ENCODE assay signal across 8 cellular contexts in the genomic region with DNA sequence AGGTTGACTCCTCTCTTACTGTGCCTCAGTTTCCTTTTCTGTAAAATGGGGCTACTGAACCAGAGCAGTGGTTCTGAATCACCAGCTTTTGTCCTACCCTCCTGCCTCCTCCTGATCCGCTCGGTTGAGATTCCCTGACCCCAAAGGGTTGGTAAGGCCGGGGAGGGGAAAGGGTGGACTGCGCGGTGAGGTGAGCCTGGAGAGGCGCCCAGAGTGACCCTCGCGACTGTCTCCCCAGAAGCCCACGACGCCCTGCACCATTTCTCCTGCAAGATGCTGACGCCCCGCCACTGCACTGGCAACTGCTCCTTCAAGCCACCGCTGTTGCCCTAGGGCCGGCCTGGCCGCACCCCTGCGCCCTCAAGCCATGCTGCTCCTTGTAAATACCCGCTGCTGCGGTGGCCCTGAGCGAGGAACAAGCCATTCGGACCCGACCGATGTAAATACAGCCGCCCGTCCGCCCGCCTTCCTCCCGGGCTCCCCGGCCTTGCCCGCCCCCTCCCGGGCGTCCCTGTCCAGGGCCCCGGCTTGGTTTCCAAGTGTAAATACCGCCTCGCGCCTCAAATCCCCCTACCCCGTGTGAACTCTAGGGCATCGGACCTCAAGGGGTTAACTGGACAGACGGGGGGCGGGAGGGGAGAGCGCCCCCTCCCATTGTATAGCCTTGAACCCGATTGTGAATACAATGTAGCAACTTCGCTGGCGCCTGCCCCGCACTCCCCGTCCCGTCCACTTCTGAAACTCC. TPM values are rescaled to one million over a fixed set of nuclear protein-coding genes. Genes with fewer than 3 reads are reported as not detected.
DNase-seq lines count a peak whose midpoint lies in the region; ATAC-seq, FAIRE-seq and TF ChIP-seq lines count a peak whose summit lies in the region.

No MANE protein-coding gene starts in this region.

- TF ChIP-seq CTCF in NB4 (IDR thresholded peaks at IDR 0.05; ENCODE audit: low read depth, low read length) (peak; percentile 51), astrocyte of the cerebellum (IDR thresholded peaks at IDR 0.05; ENCODE audit: low read depth, low read length, missing control alignments) (peak; percentile 57), keratinocyte (optimal IDR thresholded peaks at IDR 0.05 in 1 of 3, IDR thresholded peaks at IDR 0.05 in 1 of 3, conservative IDR thresholded peaks at IDR 0.05 in 1 of 3; ENCODE audit: extremely low read depth in 1 of 3, insufficient read depth in 2 of 3, low read length in 3 of 3) (peak; percentile 43 to 63 (median 48)), suprapubic skin (IDR thresholded peaks at IDR 0.05) (peak; percentile 20 to 35)

- no peak overlapping the region for H3K27ac ChIP-seq in keratinocyte (ENCODE audit: control insufficient read depth, insufficient read depth, low read length)
- no peak overlapping the region for H3K27ac ChIP-seq in suprapubic skin

- peaks cover 74% of the 10 kb centered on the region for H3K27me3 ChIP-seq in keratinocyte (ENCODE audit: control insufficient read depth, extremely low read depth, insufficient read depth, low read length)
- H3K27me3 ChIP-seq in suprapubic skin = peaks cover 75% of the 10 kb centered on the region

- 6% methylated on average over 24 of the region's 46 CpGs for WGBS in suprapubic skin

- in situ Hi-C loops in astrocyte of the cerebellum (cut with HindIII; ENCODE audit: low sequenced_read_pairs) = no loop called here

- no peak overlapping the region for H2AFZ ChIP-seq in keratinocyte (ENCODE audit: control insufficient read depth, low read length)

- H3K36me3 ChIP-seq in keratinocyte (ENCODE audit: control insufficient read depth in 2 of 2, extremely low read depth in 1 of 2, insufficient read depth in 2 of 2, low read length in 2 of 2) (no peaks in the 10 kb centered on the region), suprapubic skin (no peaks in the 10 kb centered on the region)

- H3K4me1 ChIP-seq in keratinocyte (ENCODE audit: control insufficient read depth, extremely low read depth, insufficient read depth, low read length) (peaks cover 19% of the 10 kb centered on the region), suprapubic skin (peaks cover 58% of the 10 kb centered on the region)

- H3K79me2 ChIP-seq in keratinocyte (ENCODE audit: control insufficient read depth, insufficient read depth, low read length) = no peaks in the 10 kb centered on the region

- DNase-seq in NB4 (ENCODE audit: low read depth) (peak; percentile 84), astrocyte of the cerebellum (ENCODE audit: low read depth) (no peak), keratinocyte (ENCODE audit: low read depth, low spot score) (no peak), suprapubic skin (ENCODE audit: low spot score in 2 of 2) (peak in 1 of 2 donors; percentile 63), mucosa of gallbladder (ENCODE audit: low spot score) (no peak), NCI-H1092 (lab: John Stamatoyannopoulos, UW) (no peak)

- ATAC-seq in HG02981 (IDR thresholded peaks at IDR 0.05; ENCODE audit: unreplicated experiment) = no peak

- no peak for FAIRE-seq in keratinocyte (lab: Jason Lieb, UNC)

- H3K4me2 ChIP-seq in keratinocyte (ENCODE audit: control insufficient read depth, extremely low read depth, insufficient read depth, low read depth, low read length) = peak overlapping the region; percentile 77

- no peaks in the 10 kb centered on the region for H3K9me1 ChIP-seq in keratinocyte (ENCODE audit: control insufficient read depth, extremely low read depth, insufficient read depth, low read length)

- no peak for TF ChIP-seq POLR2A in NB4 (IDR thresholded peaks at IDR 0.05; ENCODE audit: extremely low read depth, insufficient read length)
- TF ChIP-seq POLR2A in suprapubic skin (IDR thresholded peaks at IDR 0.05) = no peak

- no peak for TF ChIP-seq EP300 in suprapubic skin (IDR thresholded peaks at IDR 0.05)

- H4K20me1 ChIP-seq in keratinocyte (ENCODE audit: control insufficient read depth, extremely low read depth, insufficient read depth, low read length) = no peaks in the 10 kb centered on the region

- H3K4me3 ChIP-seq in GM08714 (ENCODE audit: low read length) = peak overlapping the region; percentile 13; the same call in 1 of the 2 replicates
- peak overlapping the region; percentile 36 for H3K4me3 ChIP-seq in NB4 (ENCODE audit: low read depth, low read length)
- H3K4me3 ChIP-seq in astrocyte of the cerebellum (ENCODE audit: low read depth, low read length) = peak overlapping the region; percentile 6
- peak overlapping the region in 2 of 3 experiments; percentile 36 to 40 for H3K4me3 ChIP-seq in keratinocyte (ENCODE audit: control insufficient read depth in 2 of 3, extremely low read depth in 1 of 3, insufficient read depth in 2 of 3, low read depth in 1 of 3, low read length in 3 of 3)
- peak overlapping the region; percentile 51 for H3K4me3 ChIP-seq in suprapubic skin

- no peak overlapping the region for H3K9ac ChIP-seq in keratinocyte (ENCODE audit: control insufficient read depth, extremely low read depth, insufficient read depth, low read length)

- dilution Hi-C loops in keratinocyte (cut with MboI; ENCODE audit: extremely low pct_ligation_motif_present, low sequenced_read_pairs) = no loop called here

- H3K9me3 ChIP-seq in keratinocyte (ENCODE audit: control insufficient read depth, low read depth, low read length) (no peaks in the 10 kb centered on the region), suprapubic skin (no peaks in the 10 kb centered on the region)

RNA-seq across cellular contexts. Expression of a gene that starts 6.2 kb away (rescaled TPM):
- polyA plus RNA-seq in keratinocyte = not detected in 3 replicates
- polyA plus RNA-seq in keratinocyte (2011; ENCODE audit: low read depth) = not detected
- polyA plus RNA-seq in keratinocyte (2011; cell fraction: cytosol; rRNA removed) = not detected in 2 replicates
- polyA plus RNA-seq in keratinocyte (2011; cell fraction: nucleus; rRNA removed) = not detected in 2 replicates
- polyA plus RNA-seq in keratinocyte (2012; ENCODE audit: low replicate concordance) = not detected in 2 replicates
- not detected in 3 replicates for polyA minus RNA-seq in keratinocyte
- not detected for polyA minus RNA-seq in keratinocyte (2011; cell fraction: cytosol; rRNA and poly(A)+ RNA removed)
- not detected in 2 replicates for polyA minus RNA-seq in keratinocyte (2011; cell fraction: nucleus; rRNA and poly(A)+ RNA removed)
- total RNA-seq in suprapubic skin = not detected
- not detected for total RNA-seq in mucosa of gallbladder

RNA-seq across cellular contexts. Expression of a gene that starts 8.4 kb away (rescaled TPM):
- 0.03 TPM in 2 of 3 replicates, not detected in the other for polyA plus RNA-seq in keratinocyte
- polyA plus RNA-seq in keratinocyte (2011; ENCODE audit: low read depth) = not detected
- polyA plus RNA-seq in keratinocyte (2011; cell fraction: cytosol; rRNA removed) = 0.03 TPM in 1 of 2 replicates, not detected in the other
- polyA plus RNA-seq in keratinocyte (2011; cell fraction: nucleus; rRNA removed) = 0.13 TPM in 1 of 2 replicates, not detected in the other
- 0.03 and 0.14 TPM in 2 replicates for polyA plus RNA-seq in keratinocyte (2012; ENCODE audit: low replicate concordance)
- polyA minus RNA-seq in keratinocyte = not detected in 3 replicates
- not detected for polyA minus RNA-seq in keratinocyte (2011; cell fraction: cytosol; rRNA and poly(A)+ RNA removed)
- polyA minus RNA-seq in keratinocyte (2011; cell fraction: nucleus; rRNA and poly(A)+ RNA removed) = 0.21 and 0.31 TPM in 2 replicates
- 1 to 10 TPM; 1.1 to 2.3 (median 1.5) TPM for total RNA-seq in suprapubic skin
- 0.43 TPM for total RNA-seq in mucosa of gallbladder
